In the genomic region with DNA sequence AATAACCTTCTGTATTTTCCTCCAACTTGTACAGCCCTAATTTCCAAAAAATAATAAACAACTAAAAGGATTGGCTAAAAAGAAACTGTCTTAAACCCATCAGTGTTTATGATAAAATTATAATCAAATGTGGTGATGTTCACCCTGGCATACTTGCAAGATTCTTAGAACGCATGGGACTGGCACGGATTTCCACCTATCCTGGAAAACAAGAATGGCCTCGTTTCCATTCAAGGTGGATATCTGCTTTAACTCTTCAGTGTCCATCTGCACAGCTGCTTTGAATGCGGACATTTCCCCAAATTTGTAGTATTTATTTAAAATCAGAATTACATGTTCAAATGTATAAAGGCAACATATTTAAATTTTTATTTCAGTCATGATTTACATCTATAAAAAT, we compare ENCODE assay signal across 24 cellular contexts. TPM values are rescaled to one million over a fixed set of nuclear protein-coding genes. Genes with fewer than 3 reads are reported as not detected.
"Had no signal": no experiment of that assay in that cellular context is flagged by ENCODE, and none has a peak within 500 bp of the region (broad histone marks: within the 10 kb centered on the region; RNA-seq: fewer than 3 reads in every experiment).

No MANE protein-coding gene starts in this region.

- H3K36me3 ChIP-seq: MG63, Peyer's patch had no signal

- H3K27ac ChIP-seq: PC-9, Peyer's patch had no signal

- H3K4me2 ChIP-seq: PC-9, SK-N-SH had no signal

- H2AFZ ChIP-seq: PC-9 had no signal

- H3K9ac ChIP-seq: SK-N-SH had no signal

- DNase-seq: IMR-90, Karpas-422, KG1, MG63, NCI-H1092, NCI-H1105 treated with DMSO at 0.1 percent for 48 hours, NCI-H1417 treated with DMSO at 0.1 percent for 48 hours, NCI-H146, NCI-H1694 treated with DMSO at 0.1 percent for 48 hours, NCI-H1930, NCI-H2081, NCI-H2171, NCI-H226, NCI-H510A, NCI-H524 treated with DMSO at 0.1 percent for 48 hours, NCI-H69, NCI-H774, OCI-M1, PC-9, Peyer's patch, Right ventricle myocardium superior, SK-N-SH had no signal

- H3K9me2 ChIP-seq: SK-N-SH had no signal

- H3K4me3 ChIP-seq: MG63, PC-9, Peyer's patch had no signal

- H3K9me3 ChIP-seq: MG63, Peyer's patch, SK-N-SH had no signal

RNA-seq across cellular contexts. Expression of gene CNR1, which starts 4.2 kb away (rescaled TPM):
- total RNA-seq: HepG2, HT1080, IMR-90, PC-9 had no signal
- polyA plus RNA-seq: HepG2, IMR-90, SK-N-SH had no signal
